ENCODE assay signal across 2 cellular contexts in the genomic region with DNA sequence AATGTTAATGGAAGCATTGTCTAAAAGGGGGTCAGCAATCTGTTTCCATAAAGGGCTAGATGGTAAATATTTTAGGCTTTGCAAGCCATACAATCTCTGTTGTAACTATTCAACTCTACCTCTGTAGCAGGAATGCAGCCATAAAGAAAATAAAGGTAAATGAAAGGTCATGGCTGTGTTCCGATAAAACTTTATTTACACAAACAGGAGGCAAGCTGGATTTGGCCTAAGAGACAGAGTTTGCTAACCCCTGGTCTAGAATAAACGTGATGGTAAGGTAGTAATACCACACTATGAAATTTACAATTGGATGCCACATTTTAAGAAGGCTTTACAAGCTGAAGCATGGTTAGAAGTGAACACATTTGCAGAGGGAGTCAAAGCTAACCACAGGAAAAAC.
A peak's percentile ranks its signal among the peaks of the same experiment; 100 is the strongest.
TF ChIP-seq lines count a peak whose summit lies in the region.

No MANE protein-coding gene starts in this region.

TF ChIP-seq in K562, 482 proteins besides CTCF, POLR2A, EP300 and RAD21:
- TF ChIP-seq ZBTB40 (IDR thresholded peaks at IDR 0.05) = peak; percentile 84
- no peak for TF ChIP-seq ZBTB40 (CRISPR knock-in tag; IDR thresholded peaks at IDR 0.05)
- no peak for TF ChIP-seq ZFP91 (CRISPR knock-in tag; IDR thresholded peaks at IDR 0.05)

TF ChIP-seq in liver, 16 proteins besides CTCF, POLR2A, EP300 and RAD21 (continued from another document):
- TF ChIP-seq, protein P1, sequence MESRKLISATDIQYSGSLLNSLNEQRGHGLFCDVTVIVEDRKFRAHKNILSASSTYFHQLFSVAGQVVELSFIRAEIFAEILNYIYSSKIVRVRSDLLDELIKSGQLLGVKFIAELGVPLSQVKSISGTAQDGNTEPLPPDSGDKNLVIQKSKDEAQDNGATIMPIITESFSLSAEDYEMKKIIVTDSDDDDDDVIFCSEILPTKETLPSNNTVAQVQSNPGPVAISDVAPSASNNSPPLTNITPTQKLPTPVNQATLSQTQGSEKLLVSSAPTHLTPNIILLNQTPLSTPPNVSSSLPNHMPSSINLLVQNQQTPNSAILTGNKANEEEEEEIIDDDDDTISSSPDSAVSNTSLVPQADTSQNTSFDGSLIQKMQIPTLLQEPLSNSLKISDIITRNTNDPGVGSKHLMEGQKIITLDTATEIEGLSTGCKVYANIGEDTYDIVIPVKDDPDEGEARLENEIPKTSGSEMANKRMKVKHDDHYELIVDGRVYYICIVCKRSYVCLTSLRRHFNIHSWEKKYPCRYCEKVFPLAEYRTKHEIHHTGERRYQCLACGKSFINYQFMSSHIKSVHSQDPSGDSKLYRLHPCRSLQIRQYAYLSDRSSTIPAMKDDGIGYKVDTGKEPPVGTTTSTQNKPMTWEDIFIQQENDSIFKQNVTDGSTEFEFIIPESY (IDR thresholded peaks at IDR 0.05) = no peak
- TF ChIP-seq ATF3 (IDR thresholded peaks at IDR 0.05) (no peak), NR2F2 (IDR thresholded peaks at IDR 0.05) (no peak), HNF4A (conservative IDR thresholded peaks at IDR 0.05) (no peak), FOXA1 (IDR thresholded peaks at IDR 0.05) (no peak)
